ENCODE assay signal across 24 cellular contexts in genomic region chr7:69309601-69310000, GRCh38.
DNase-seq lines count a peak whose midpoint lies in the region; ATAC-seq, FAIRE-seq and TF ChIP-seq lines count a peak whose summit lies in the region.
"Had no signal": no experiment of that assay in that cellular context is flagged by ENCODE, and none has a peak within 500 bp of the region (broad histone marks: within the 10 kb centered on the region; RNA-seq: fewer than 3 reads in every experiment).

No MANE protein-coding gene starts in this region.

- intact Hi-C loops in activated naive CD4-positive, alpha-beta T cell treated with anti-CD3 and anti-CD28 coated beads for 36 hours (cut with micrococcal nuclease): no loop called here

- no peak for FAIRE-seq in astrocyte (lab: Jason Lieb, UNC)
- FAIRE-seq: G401.6, GM12891, H54 had no signal

- no peaks in the 10 kb centered on the region for H3K36me3 Mint-ChIP-seq in activated naive CD4-positive, alpha-beta T cell treated with anti-CD3 and anti-CD28 coated beads, Interleukin-2, amount 50 U/mL, for 24 hours
- H3K36me3 Mint-ChIP-seq in activated naive CD4-positive, alpha-beta T cell treated with anti-CD3 and anti-CD28 coated beads for 36 hours (ENCODE audit: low read depth): no peaks in the 10 kb centered on the region
- H3K36me3 Mint-ChIP-seq in astrocyte (ENCODE audit: low read depth, unreplicated experiment): no peaks in the 10 kb centered on the region
- peaks cover 0 to 4% (median 0%) of the 10 kb centered on the region in 3 donors for H3K36me3 Mint-ChIP-seq in naive thymus-derived CD8-positive, alpha-beta T cell
- H3K36me3 Mint-ChIP-seq in type B pancreatic cell: no peaks in the 10 kb centered on the region
- H3K36me3 Mint-ChIP-seq: CD8-positive, alpha-beta T cell; T-cell had no signal

- H3K27ac ChIP-seq in astrocyte (ENCODE audit: low read depth, low read length): no peak overlapping the region
- H3K27ac ChIP-seq: C4-2B, RWPE1 had no signal

- H3K4me3 Mint-ChIP-seq in activated naive CD4-positive, alpha-beta T cell treated with anti-CD3 and anti-CD28 coated beads, Interleukin-2, amount 50 U/mL, for 24 hours: no peak overlapping the region
- no peak overlapping the region for H3K4me3 Mint-ChIP-seq in activated naive CD4-positive, alpha-beta T cell treated with anti-CD3 and anti-CD28 coated beads for 36 hours
- no peak overlapping the region for H3K4me3 Mint-ChIP-seq in astrocyte (ENCODE audit: unreplicated experiment)
- H3K4me3 Mint-ChIP-seq in naive thymus-derived CD8-positive, alpha-beta T cell: no peak overlapping the region
- no peak overlapping the region for H3K4me3 Mint-ChIP-seq in type B pancreatic cell
- H3K4me3 Mint-ChIP-seq: B cell; CD8-positive, alpha-beta T cell; T-cell had no signal

- peaks cover 6% of the 10 kb centered on the region for H3K9me3 Mint-ChIP-seq in activated naive CD4-positive, alpha-beta T cell treated with anti-CD3 and anti-CD28 coated beads, Interleukin-2, amount 50 U/mL, for 24 hours
- peaks cover 2% of the 10 kb centered on the region for H3K9me3 Mint-ChIP-seq in activated naive CD4-positive, alpha-beta T cell treated with anti-CD3 and anti-CD28 coated beads for 36 hours
- H3K9me3 Mint-ChIP-seq in astrocyte (ENCODE audit: unreplicated experiment) (peaks cover 7% of the 10 kb centered on the region), type B pancreatic cell (peaks cover 9% of the 10 kb centered on the region)
- peaks cover 0 to 7% (median 2%) of the 10 kb centered on the region in 9 donors for H3K9me3 Mint-ChIP-seq in naive thymus-derived CD8-positive, alpha-beta T cell
- H3K9me3 Mint-ChIP-seq: CD8-positive, alpha-beta T cell; T-cell had no signal

- H4K20me1 ChIP-seq in astrocyte (ENCODE audit: insufficient read depth, low read length): no peaks in the 10 kb centered on the region

- peak overlapping the region; percentile 32 for H3K27ac Mint-ChIP-seq in activated naive CD4-positive, alpha-beta T cell treated with anti-CD3 and anti-CD28 coated beads, Interleukin-2, amount 50 U/mL, for 24 hours
- no peak overlapping the region for H3K27ac Mint-ChIP-seq in activated naive CD4-positive, alpha-beta T cell treated with anti-CD3 and anti-CD28 coated beads for 36 hours
- no peak overlapping the region for H3K27ac Mint-ChIP-seq in astrocyte (ENCODE audit: unreplicated experiment)
- no peak overlapping the region for H3K27ac Mint-ChIP-seq in naive thymus-derived CD8-positive, alpha-beta T cell
- H3K27ac Mint-ChIP-seq in type B pancreatic cell: no peak overlapping the region
- H3K27ac Mint-ChIP-seq: B cell; CD8-positive, alpha-beta T cell; T-cell had no signal

- no peak for DNase-seq in activated naive CD4-positive, alpha-beta T cell treated with anti-CD3 and anti-CD28 coated beads for 36 hours
- DNase-seq in NB4 (ENCODE audit: low read depth) (peak; percentile 7), astrocyte (ENCODE audit: low read depth) (peak; percentile 3), type B pancreatic cell (ENCODE audit: extremely low spot score, unreplicated experiment) (no peak)
- DNase-seq in naive thymus-derived CD8-positive, alpha-beta T cell: no peak
- DNase-seq: Caco-2; CD8-positive, alpha-beta T cell; NCI-H1092 treated with DMSO at 0.1 percent for 48 hours; NCI-H1436 treated with DMSO at 0.1 percent for 48 hours; NCI-H2029; NCI-H510A treated with DMSO at 0.1 percent for 48 hours; NCI-H82; NK-92 treated with Interleukin-12 subunit alpha and Interleukin-12 subunit beta, amount 100 ng/mL, for 24 hours; SHP77; T-cell had no signal

- no peaks in the 10 kb centered on the region for H3K27me3 Mint-ChIP-seq in activated naive CD4-positive, alpha-beta T cell treated with anti-CD3 and anti-CD28 coated beads, Interleukin-2, amount 50 U/mL, for 24 hours
- no peaks in the 10 kb centered on the region for H3K27me3 Mint-ChIP-seq in activated naive CD4-positive, alpha-beta T cell treated with anti-CD3 and anti-CD28 coated beads for 36 hours (ENCODE audit: low read depth)
- H3K27me3 Mint-ChIP-seq in astrocyte (ENCODE audit: low read depth, unreplicated experiment) (no peaks in the 10 kb centered on the region), type B pancreatic cell (peaks cover 3% of the 10 kb centered on the region)
- H3K27me3 Mint-ChIP-seq in naive thymus-derived CD8-positive, alpha-beta T cell: peaks cover 0 to 3% (median 0%) of the 10 kb centered on the region in 5 donors
- H3K27me3 Mint-ChIP-seq: B cell had no signal

- no peak for TF ChIP-seq CTCF in NB4 (IDR thresholded peaks at IDR 0.05; ENCODE audit: low read depth, low read length)
- no peak for TF ChIP-seq CTCF in astrocyte (IDR thresholded peaks at IDR 0.05; ENCODE audit: insufficient read depth, low read depth, low read length)
- no peak for TF ChIP-seq CTCF in type B pancreatic cell (conservative IDR thresholded peaks at IDR 0.05)

- no peaks in the 10 kb centered on the region for H3K27me3 ChIP-seq in astrocyte (ENCODE audit: insufficient read depth, low read length)

- H3K9me3 ChIP-seq in astrocyte (ENCODE audit: insufficient read depth, low read depth, low read length): no peaks in the 10 kb centered on the region
- H3K9me3 ChIP-seq: Caco-2 had no signal

- no peak for ATAC-seq in HG03045 (IDR thresholded peaks at IDR 0.05; ENCODE audit: unreplicated experiment)
- no peak for ATAC-seq in naive thymus-derived CD8-positive, alpha-beta T cell
- ATAC-seq: CD8-positive, alpha-beta T cell; Panc1; T-cell had no signal

- no peak overlapping the region for H2AFZ ChIP-seq in astrocyte (ENCODE audit: low read depth, low read length)

- H3K4me3 ChIP-seq in NB4 (ENCODE audit: low read depth, low read length) (no peak overlapping the region), astrocyte (ENCODE audit: insufficient read depth, low read depth, low read length) (no peak overlapping the region)

- TF ChIP-seq POLR2A in NB4 (IDR thresholded peaks at IDR 0.05; ENCODE audit: extremely low read depth, insufficient read length): no peak

- POLR2A ChIA-PET in naive thymus-derived CD8-positive, alpha-beta T cell (lab: Charles Lee): no interaction called here

- H3K9ac ChIP-seq in astrocyte (ENCODE audit: low read length): no peak overlapping the region

- CTCF ChIA-PET in activated naive CD4-positive, alpha-beta T cell treated with anti-CD3 and anti-CD28 coated beads for 36 hours (lab: Charles Lee): no interaction called here

- H3K4me2 ChIP-seq in astrocyte (ENCODE audit: low read length): no peak overlapping the region

- H3K4me1 ChIP-seq in astrocyte (ENCODE audit: insufficient read depth, low read length): no peaks in the 10 kb centered on the region
- H3K4me1 ChIP-seq: Caco-2 had no signal

- H3K79me2 ChIP-seq in astrocyte (ENCODE audit: insufficient read depth, low read length): no peaks in the 10 kb centered on the region

- H3K36me3 ChIP-seq in astrocyte (ENCODE audit: insufficient read depth, low read length): no peaks in the 10 kb centered on the region

- H3K4me1 Mint-ChIP-seq in activated naive CD4-positive, alpha-beta T cell treated with anti-CD3 and anti-CD28 coated beads, Interleukin-2, amount 50 U/mL, for 24 hours: no peaks in the 10 kb centered on the region
- H3K4me1 Mint-ChIP-seq in activated naive CD4-positive, alpha-beta T cell treated with anti-CD3 and anti-CD28 coated beads for 36 hours (ENCODE audit: low read depth): no peaks in the 10 kb centered on the region
- H3K4me1 Mint-ChIP-seq in astrocyte (ENCODE audit: low read depth, unreplicated experiment) (no peaks in the 10 kb centered on the region), type B pancreatic cell (ENCODE audit: unreplicated experiment) (no peaks in the 10 kb centered on the region)
- peaks cover 0 to 1% (median 0%) of the 10 kb centered on the region in 4 donors for H3K4me1 Mint-ChIP-seq in naive thymus-derived CD8-positive, alpha-beta T cell
- H3K4me1 Mint-ChIP-seq: B cell, T-cell had no signal

Comparison
In these comparisons a context has a peak if more than half of its experiments do, and no peak if none do; other contexts are left out.
1. DNase-seq: peak in NB4 (single experiment) and astrocyte (single experiment); none in activated naive CD4-positive, alpha-beta T cell treated with anti-CD3 and anti-CD28 coated beads for 36 hours (single experiment), naive thymus-derived CD8-positive, alpha-beta T cell (0 of 10) and type B pancreatic cell (single experiment).